8 cellular contexts compared by ENCODE assay signal in genomic region chr7:143615545-143615944, GRCh38. TPM values are rescaled to one million over a fixed set of nuclear protein-coding genes. Genes with fewer than 3 reads are reported as not detected.
"Had no signal": no experiment of that assay in that cellular context is flagged by ENCODE, and none has a peak within 500 bp of the region (broad histone marks: within the 10 kb centered on the region; RNA-seq: fewer than 3 reads in every experiment).

No MANE protein-coding gene starts in this region.

RNA-seq across cellular contexts. Expression of gene CTAGE15, which starts 43.9 kb away (rescaled TPM):
- total RNA-seq: activated CD4-positive, alpha-beta memory T cell treated with anti-CD3 and anti-CD28 coated beads for 36 hours; activated CD8-positive, alpha-beta memory T cell treated with anti-CD3 and anti-CD28 coated beads, Interleukin-2, amount 10 ng/mL, durations not matched to agents 7 days and 5 days; activated naive CD4-positive, alpha-beta T cell treated with anti-CD3 and anti-CD28 coated beads for 36 hours; left cardiac atrium had no signal
- polyA plus RNA-seq: cardiac muscle cell, fibroblast of lung, heart left ventricle, psoas muscle had no signal
